Comparison of ENCODE assay signal across 10 cellular contexts in the genomic region with DNA sequence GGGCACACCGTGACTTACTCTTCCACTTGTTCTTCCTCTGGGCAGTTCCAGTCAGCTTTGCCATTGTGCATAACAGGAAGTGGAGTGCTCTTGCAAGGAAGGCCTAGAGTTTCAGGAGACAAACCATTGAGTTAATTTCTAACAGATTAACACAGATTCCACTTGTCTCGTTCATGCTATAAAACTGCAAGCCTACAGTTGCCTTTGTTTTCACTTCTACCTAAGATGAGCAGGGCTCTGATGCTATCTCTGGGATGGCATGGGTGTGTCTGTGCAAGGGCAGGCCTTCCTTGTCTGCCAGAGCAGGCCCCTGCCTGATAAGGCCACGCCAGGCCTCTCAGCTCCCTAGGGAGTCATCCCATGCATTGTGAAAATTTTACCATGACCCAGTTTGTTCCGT.
DNase-seq lines count a peak whose midpoint lies in the region; ATAC-seq, FAIRE-seq and TF ChIP-seq lines count a peak whose summit lies in the region.
"Had no signal": no experiment of that assay in that cellular context is flagged by ENCODE, and none has a peak within 500 bp of the region (broad histone marks: within the 10 kb centered on the region; RNA-seq: fewer than 3 reads in every experiment).

No MANE protein-coding gene starts in this region.

- CTCF ChIA-PET in HEK293T (lab: Yijun Ruan, JAX), result no interaction called here

- DNase-seq in DMS53 (lab: John Stamatoyannopoulos, UW) (peak; percentile 36), NCI-H526 treated with DMSO at 0.1 percent for 48 hours (lab: John Stamatoyannopoulos, UW) (peak; percentile 56), islet precursor cell (peak; percentile 74), HEK293T (ENCODE audit: extremely low spot score) (no peak), HTR-8/SVneo (ENCODE audit: insufficient read length, low spot score) (no peak), GF-D8 (lab: John Stamatoyannopoulos, UW) (no peak)
- DNase-seq in activated CD8-positive, alpha-beta memory T cell treated with anti-CD3 and anti-CD28 coated beads for 24 hours, result no peak

- POLR2A ChIA-PET in HEK293T (lab: Yijun Ruan, JAX), result no interaction called here

- no peak for FAIRE-seq in HTR-8/SVneo (lab: Jason Lieb, UNC)
- FAIRE-seq: endometrium had no signal

- ATAC-seq in GM21825 (IDR thresholded peaks at IDR 0.05; ENCODE audit: unreplicated experiment), result peak; percentile 90
- ATAC-seq: natural killer cell treated with Interleukin-12 subunit alpha and Interleukin-12 subunit beta and Interleukin-15 and Interleukin-18, amount 100 ng/mL, for 72 hours had no signal

TF ChIP-seq in HEK293T, 16 proteins besides CTCF, POLR2A, EP300 and RAD21:
- TF ChIP-seq CTBP1 (IDR thresholded peaks at IDR 0.05; ENCODE audit: borderline replicate concordance) (no peak), TARDBP (IDR thresholded peaks at IDR 0.05) (no peak), FOXM1 (IDR thresholded peaks at IDR 0.05; ENCODE audit: borderline replicate concordance) (no peak), ZNF384 (IDR thresholded peaks at IDR 0.05) (no peak), ELF4 (IDR thresholded peaks at IDR 0.05) (no peak)
- TF ChIP-seq, protein P1, sequence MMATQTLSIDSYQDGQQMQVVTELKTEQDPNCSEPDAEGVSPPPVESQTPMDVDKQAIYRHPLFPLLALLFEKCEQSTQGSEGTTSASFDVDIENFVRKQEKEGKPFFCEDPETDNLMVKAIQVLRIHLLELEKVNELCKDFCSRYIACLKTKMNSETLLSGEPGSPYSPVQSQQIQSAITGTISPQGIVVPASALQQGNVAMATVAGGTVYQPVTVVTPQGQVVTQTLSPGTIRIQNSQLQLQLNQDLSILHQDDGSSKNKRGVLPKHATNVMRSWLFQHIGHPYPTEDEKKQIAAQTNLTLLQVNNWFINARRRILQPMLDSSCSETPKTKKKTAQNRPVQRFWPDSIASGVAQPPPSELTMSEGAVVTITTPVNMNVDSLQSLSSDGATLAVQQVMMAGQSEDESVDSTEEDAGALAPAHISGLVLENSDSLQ (IDR thresholded peaks at IDR 0.05), result no peak
TF ChIP-seq in HEK293T: peak in this region for 0.

Comparison
In these comparisons a context has a peak if more than half of its experiments do, and no peak if none do; other contexts are left out.
1. DNase-seq: peak in DMS53 (single experiment), NCI-H526 treated with DMSO at 0.1 percent for 48 hours (single experiment) and islet precursor cell (single experiment); none in HEK293T (single experiment), HTR-8/SVneo (single experiment), activated CD8-positive, alpha-beta memory T cell treated with anti-CD3 and anti-CD28 coated beads for 24 hours (single experiment) and GF-D8 (single experiment).